In genomic region chr17:880074-880870, GRCh38 we compare ENCODE assay signal across 8 cellular contexts.
DNase-seq lines count a peak whose midpoint lies in the region; ATAC-seq and TF ChIP-seq lines count a peak whose summit lies in the region.

No MANE protein-coding gene starts in this region.

- TF ChIP-seq EP300 in transverse colon (IDR thresholded peaks at IDR 0.05; ENCODE audit: low read depth) = no peak

- peak overlapping the region; percentile 46; the same call in 1 of the 2 replicates for H3K4me2 ChIP-seq in OCI-LY3 (ENCODE audit: low read length)

- H3K36me3 ChIP-seq in OCI-LY3 (replicated peaks; ENCODE audit: low read depth, low read length) = no peaks in the 10 kb centered on the region
- H3K36me3 ChIP-seq in endodermal cell (ENCODE audit: control insufficient read depth, insufficient read depth, low read length) = peaks cover 40% of the 10 kb centered on the region
- no peaks in the 10 kb centered on the region for H3K36me3 ChIP-seq in transverse colon

- peaks cover 32% of the 10 kb centered on the region for H3K36me3 Mint-ChIP-seq in endodermal cell (ENCODE audit: low read depth)

- H3K27me3 Mint-ChIP-seq in endodermal cell (ENCODE audit: insufficient read depth) = no peaks in the 10 kb centered on the region

- H2AFZ ChIP-seq in OCI-LY3 (ENCODE audit: low read depth, low read length) = peak overlapping the region; percentile 81; the same call in 1 of the 2 replicates

- TF ChIP-seq POLR2A in transverse colon (IDR thresholded peaks at IDR 0.05) = no peak

- H3K27ac Mint-ChIP-seq in endodermal cell = peak overlapping the region; percentile 98

- no peaks in the 10 kb centered on the region for H3K27me3 ChIP-seq in OCI-LY3 (ENCODE audit: low read depth, low read length)
- H3K27me3 ChIP-seq in endodermal cell (ENCODE audit: control insufficient read depth, insufficient read depth, low read length, poor library complexity, severe bottlenecking) = no peaks in the 10 kb centered on the region
- no peaks in the 10 kb centered on the region for H3K27me3 ChIP-seq in transverse colon

- H3K27ac ChIP-seq in OCI-LY3 (ENCODE audit: low read length) (no peak overlapping the region), endodermal cell (ENCODE audit: low read depth, low read length) (peak overlapping the region; percentile 21), transverse colon (peak overlapping the region; percentile 46 to 89 (median 85))

- H3K9ac ChIP-seq in OCI-LY3 (ENCODE audit: low read length) (no peak overlapping the region), endodermal cell (ENCODE audit: extremely low read depth, low read length, poor library complexity, severe bottlenecking) (peak overlapping the region; percentile 17)

- peaks cover 50% of the 10 kb centered on the region for H3K4me1 Mint-ChIP-seq in endodermal cell

- H3K9me3 ChIP-seq in OCI-LY3 (ENCODE audit: insufficient read depth, low read length) (no peaks in the 10 kb centered on the region), endodermal cell (ENCODE audit: control insufficient read depth, low read length) (no peaks in the 10 kb centered on the region), transverse colon (no peaks in the 10 kb centered on the region)

- TF ChIP-seq CTCF in OCI-LY3 (IDR thresholded peaks at IDR 0.05; ENCODE audit: low read depth, low read length) (no peak), endodermal cell (conservative IDR thresholded peaks at IDR 0.05) (no peak), transverse colon (IDR thresholded peaks at IDR 0.05) (no peak), GM20000 (IDR thresholded peaks at IDR 0.05; ENCODE audit: extremely low read depth, missing control alignments) (no peak)

- H3K4me1 ChIP-seq in OCI-LY3 (ENCODE audit: low read length) = no peaks in the 10 kb centered on the region
- H3K4me1 ChIP-seq in endodermal cell (ENCODE audit: control insufficient read depth, insufficient read depth, low read length) = peaks cover 11% of the 10 kb centered on the region
- H3K4me1 ChIP-seq in transverse colon = peaks cover 21 to 42% (median 26%) of the 10 kb centered on the region in 4 donors

- H3K9me3 Mint-ChIP-seq in endodermal cell = no peaks in the 10 kb centered on the region

- H3K4me3 ChIP-seq in OCI-LY3 (ENCODE audit: low read length) (no peak overlapping the region), endodermal cell (ENCODE audit: low read length) (no peak overlapping the region), transverse colon (no peak overlapping the region)

- ATAC-seq in HG03439 (IDR thresholded peaks at IDR 0.05; ENCODE audit: unreplicated experiment) = no peak

- DNase-seq in endodermal cell (no peak), lung microvascular endothelial cell (ENCODE audit: low read depth in 2 of 2) (peak; percentile 47 to 76), transverse colon (no peak), NCI-H187 (lab: John Stamatoyannopoulos, UW) (no peak), GM03348 (ENCODE audit: low spot score) (no peak), GM20000 (ENCODE audit: low spot score) (no peak)

- no peaks in the 10 kb centered on the region for H3K79me2 ChIP-seq in OCI-LY3 (ENCODE audit: low read length)

- in situ Hi-C loops in transverse colon (cut with MboI; ENCODE audit: low pct_ligation_motif_present in 1 of 4, low pct_unique_long_range_greater_than_20kb in 1 of 4, low sequenced_read_pairs in 3 of 4) = no loop called here

- no peak overlapping the region for H3K4me3 Mint-ChIP-seq in endodermal cell

- WGBS in endodermal cell (ENCODE audit: insufficient coverage in 1 of 2, insufficient read length in 1 of 2), 2 experiments = 79 to 87% methylated on average over 3 to 9 of the region's 14 CpGs
- WGBS in transverse colon (ENCODE audit: low coverage in 1 of 2), 2 donors = 22 to 43% methylated on average over 7 to 14 of the region's 14 CpGs

- H4K20me1 ChIP-seq in OCI-LY3 (ENCODE audit: insufficient read depth, low read length) = no peaks in the 10 kb centered on the region

- intact Hi-C loops in transverse colon (cut with DNase I; ENCODE audit: low total_unique reads) = loop anchor here (10.0 kb wide), 1 partner anchor 95 kb away; the partner anchor contains the start of gene NXN

Comparison
In these comparisons a context has a peak if more than half of its experiments do, and no peak if none do; other contexts are left out.
1. DNase-seq: peak in lung microvascular endothelial cell (2 of 2); none in endodermal cell (single experiment), transverse colon (single experiment), NCI-H187 (0 of 2), GM03348 (single experiment) and GM20000 (single experiment).